In genomic region chr15:71575474-71576045, GRCh38 we compare ENCODE assay signal across 10 cellular contexts.
A peak's percentile ranks its signal among the peaks of the same experiment; 100 is the strongest.
DNase-seq lines count a peak whose midpoint lies in the region; ATAC-seq, FAIRE-seq and TF ChIP-seq lines count a peak whose summit lies in the region.
"Had no signal": no experiment of that assay in that cellular context is flagged by ENCODE, and none has a peak within 500 bp of the region (broad histone marks: within the 10 kb centered on the region; RNA-seq: fewer than 3 reads in every experiment).

No MANE protein-coding gene starts in this region.

- no peak overlapping the region for H3K4me2 ChIP-seq in astrocyte (ENCODE audit: low read length)

- no peak for TF ChIP-seq POLR2A in right lobe of liver (IDR thresholded peaks at IDR 0.05)

- H3K79me2 ChIP-seq in astrocyte (ENCODE audit: insufficient read depth, low read length), result no peaks in the 10 kb centered on the region

- no peaks in the 10 kb centered on the region for H3K9me3 Mint-ChIP-seq in astrocyte (ENCODE audit: unreplicated experiment)

- H3K9me3 ChIP-seq in astrocyte (ENCODE audit: insufficient read depth, low read depth, low read length) (no peaks in the 10 kb centered on the region), right lobe of liver (no peaks in the 10 kb centered on the region)

- no peaks in the 10 kb centered on the region for H3K36me3 Mint-ChIP-seq in astrocyte (ENCODE audit: low read depth, unreplicated experiment)

- DNase-seq in AG20443 (ENCODE audit: low spot score) (peak; percentile 27), HFF-Myc (ENCODE audit: extremely low read depth, low read depth) (no peak), astrocyte (ENCODE audit: low read depth) (no peak), right lobe of liver (no peak), NOMO-1 treated with DMSO at 0.1 percent for 48 hours (lab: John Stamatoyannopoulos, UW; ENCODE audit: unreplicated experiment) (no peak), midbrain (lab: John Stamatoyannopoulos, UW) (no peak), superior temporal gyrus (ENCODE audit: extremely low spot score) (no peak)
- DNase-seq in activated T-cell treated with anti-CD3 and anti-CD28 coated beads, Interleukin-2, amount 50 U/mL, for 1 hour, result no peak
- DNase-seq: activated gamma-delta T cell had no signal

- intact Hi-C loops in right lobe of liver (cut with DNase I), result no loop called here

- no peak overlapping the region for H3K4me3 Mint-ChIP-seq in astrocyte (ENCODE audit: unreplicated experiment)

- ATAC-seq in right lobe of liver, result peak; percentile 59 to 70 (median 68)

- no peak overlapping the region for H2AFZ ChIP-seq in astrocyte (ENCODE audit: low read depth, low read length)

- FAIRE-seq in astrocyte (lab: Jason Lieb, UNC), result no peak
- FAIRE-seq: GM12891 had no signal

- no peak overlapping the region for H3K9ac ChIP-seq in astrocyte (ENCODE audit: low read length)

- H3K36me3 ChIP-seq in astrocyte (ENCODE audit: insufficient read depth, low read length) (no peaks in the 10 kb centered on the region), right lobe of liver (no peaks in the 10 kb centered on the region)

- H3K27me3 ChIP-seq in astrocyte (ENCODE audit: insufficient read depth, low read length) (peaks cover 6% of the 10 kb centered on the region), right lobe of liver (no peaks in the 10 kb centered on the region)

- H4K20me1 ChIP-seq in astrocyte (ENCODE audit: insufficient read depth, low read length), result peaks cover 5% of the 10 kb centered on the region

- WGBS in right lobe of liver (ENCODE audit: insufficient coverage, low coverage, low lambda C conversion rate, missing lambda C conversion rate), result 58% methylated on average over 5 of the region's 5 CpGs

- H3K27ac Mint-ChIP-seq in astrocyte (ENCODE audit: unreplicated experiment), result no peak overlapping the region

- H3K4me3 ChIP-seq in HFF-Myc (replicated peaks; ENCODE audit: low read depth, low read length) (no peak overlapping the region), astrocyte (ENCODE audit: insufficient read depth, low read depth, low read length) (no peak overlapping the region), right lobe of liver (no peak overlapping the region)

- H3K27ac ChIP-seq in astrocyte (ENCODE audit: low read depth, low read length) (no peak overlapping the region), right lobe of liver (no peak overlapping the region)

- peak; percentile 41 for TF ChIP-seq CTCF in HFF-Myc (IDR thresholded peaks at IDR 0.05; ENCODE audit: low read depth, low read length, missing control alignments)
- peak; percentile 58 for TF ChIP-seq CTCF in astrocyte (IDR thresholded peaks at IDR 0.05; ENCODE audit: insufficient read depth, low read depth, low read length)
- peak; percentile 54 to 63 (median 58) for TF ChIP-seq CTCF in right lobe of liver (IDR thresholded peaks at IDR 0.05)

- no peaks in the 10 kb centered on the region for H3K27me3 Mint-ChIP-seq in astrocyte (ENCODE audit: low read depth, unreplicated experiment)

- peaks cover 9% of the 10 kb centered on the region for H3K4me1 Mint-ChIP-seq in astrocyte (ENCODE audit: low read depth, unreplicated experiment)

- peaks cover 6% of the 10 kb centered on the region for H3K4me1 ChIP-seq in astrocyte (ENCODE audit: insufficient read depth, low read length)
- H3K4me1 ChIP-seq in right lobe of liver, result no peaks in the 10 kb centered on the region
